8 cellular contexts compared by ENCODE assay signal in the genomic region with DNA sequence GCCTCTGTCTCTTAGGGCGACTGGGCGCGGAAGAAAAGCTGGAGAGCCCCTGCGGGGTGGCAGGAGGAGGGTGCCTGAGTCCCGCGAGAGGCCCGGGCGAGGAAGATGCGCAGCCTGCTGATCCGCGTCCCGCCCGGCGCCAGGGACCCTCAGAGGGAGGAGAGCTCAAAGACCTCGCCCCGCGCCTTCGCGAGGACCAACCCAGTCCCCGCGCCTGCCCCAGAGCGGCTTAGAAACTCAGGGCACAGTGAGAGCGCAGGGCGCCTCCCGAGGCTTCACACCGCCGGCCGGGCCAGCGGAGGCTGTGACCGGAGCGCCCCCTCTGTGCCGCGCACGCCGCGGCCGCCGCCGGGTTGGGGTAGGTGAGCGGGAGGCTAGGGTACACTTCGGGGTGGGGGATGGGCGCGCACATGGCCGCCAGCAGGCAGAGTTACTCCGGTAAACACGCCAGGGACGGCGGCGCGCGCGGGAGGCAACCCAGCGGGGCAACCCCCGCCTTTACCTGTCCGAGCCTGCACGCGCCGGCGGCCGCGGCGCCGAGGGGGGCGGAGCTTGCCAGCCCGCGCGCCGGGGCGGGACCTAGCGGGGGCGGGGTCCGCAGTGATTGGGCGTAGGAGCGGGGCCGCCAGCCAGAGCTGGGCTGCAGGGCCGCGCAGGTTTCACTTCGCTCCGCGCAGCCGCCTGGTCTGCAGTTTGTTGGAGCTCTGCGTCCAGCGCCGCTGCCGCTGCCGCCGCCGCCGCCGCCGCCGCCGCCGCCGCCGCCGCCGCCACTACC. TPM values are rescaled to one million over a fixed set of nuclear protein-coding genes. Genes with fewer than 3 reads are reported as not detected.
A peak's percentile ranks its signal among the peaks of the same experiment; 100 is the strongest.
DNase-seq lines count a peak whose midpoint lies in the region; ATAC-seq and TF ChIP-seq lines count a peak whose summit lies in the region.

A gene with protein sequence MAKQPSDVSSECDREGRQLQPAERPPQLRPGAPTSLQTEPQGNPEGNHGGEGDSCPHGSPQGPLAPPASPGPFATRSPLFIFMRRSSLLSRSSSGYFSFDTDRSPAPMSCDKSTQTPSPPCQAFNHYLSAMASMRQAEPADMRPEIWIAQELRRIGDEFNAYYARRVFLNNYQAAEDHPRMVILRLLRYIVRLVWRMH (plus strand): TSS at position 662 of the 775 bp plus-strand sequence. CDS start 2,832 bp downstream, outside the sequence.

- ATAC-seq in GM18907 (IDR thresholded peaks at IDR 0.05; ENCODE audit: unreplicated experiment) (peak; percentile 63), HG03139 (IDR thresholded peaks at IDR 0.05; ENCODE audit: unreplicated experiment) (peak; percentile 51)

- in situ Hi-C loops in mammary epithelial cell (cut with MboI; ENCODE audit: low sequenced_read_pairs in 2 of 2), result loop anchor here in 1 of 2 donors (25.0 kb wide), 1 partner anchor 567 kb away; no protein-coding TSS in a partner anchor

- peaks cover 15% of the 10 kb centered on the region for H3K36me3 ChIP-seq in WERI-Rb-1
- no peaks in the 10 kb centered on the region for H3K36me3 ChIP-seq in mammary epithelial cell (ENCODE audit: insufficient read depth, low read length)

- TF ChIP-seq CTCF in WERI-Rb-1 (IDR thresholded peaks at IDR 0.05; ENCODE audit: low read depth, low read length) (peak; percentile 39; the same call in 1 of the 2 replicates), mammary epithelial cell (conservative IDR thresholded peaks at IDR 0.05 in 1 of 2, IDR thresholded peaks at IDR 0.05 in 1 of 2; ENCODE audit: extremely low read depth in 1 of 2, insufficient read depth in 1 of 2, low read depth in 1 of 2, low read length in 2 of 2) (peak in 1 of 2 donors; percentile 26)

- peak within 1 kb of the TSS; percentile 81 for H3K9ac ChIP-seq in mammary epithelial cell (ENCODE audit: insufficient read depth, low read length)

- H3K27me3 ChIP-seq in WERI-Rb-1 (ENCODE audit: insufficient read depth, low read depth, severe bottlenecking) (peaks cover 50% of the 10 kb centered on the region), mammary epithelial cell (ENCODE audit: insufficient read depth, low read length) (no peaks in the 10 kb centered on the region)

- no peaks in the 10 kb centered on the region for H3K9me3 ChIP-seq in WERI-Rb-1 (ENCODE audit: severe bottlenecking)
- H3K9me3 ChIP-seq in mammary epithelial cell (replicated peaks; ENCODE audit: insufficient read depth, low read length), result no peaks in the 10 kb centered on the region

- H3K4me3 ChIP-seq in WERI-Rb-1 (ENCODE audit: low read depth, low read length) (peak within 1 kb of the TSS; percentile 58), mammary epithelial cell (replicated peaks in 1 of 3; ENCODE audit: insufficient read depth in 1 of 3, low read depth in 2 of 3, low read length in 3 of 3) (peak within 1 kb of the TSS; percentile 72 to 92 (median 78))

- dilution Hi-C loops in mammary epithelial cell (cut with HindIII; ENCODE audit: low sequenced_read_pairs), result no loop called here

- H3K27ac ChIP-seq in WERI-Rb-1 (peak within 1 kb of the TSS; percentile 53), mammary epithelial cell (ENCODE audit: insufficient read depth, low read depth, low read length) (peak within 1 kb of the TSS; percentile 81)

- peaks cover 35% of the 10 kb centered on the region for H3K79me2 ChIP-seq in mammary epithelial cell (ENCODE audit: insufficient read depth, low read length)

- H2AFZ ChIP-seq in mammary epithelial cell (ENCODE audit: low read depth, low read length), result peak within 1 kb of the TSS; percentile 99

- H3K4me1 ChIP-seq in mammary epithelial cell (ENCODE audit: insufficient read depth, low read length), result peaks cover 30% of the 10 kb centered on the region

- WGBS in mammary epithelial cell (ENCODE audit: low coverage, missing lambda C conversion rate), result 2% methylated on average over 11 of the region's 98 CpGs

- intact Hi-C loops in mammary epithelial cell (cut with micrococcal nuclease), result loop anchor here (1.0 to 5.0 kb wide), 3 partner anchors 37 to 549 kb away; no protein-coding TSS in a partner anchor

- peak; percentile 90 for DNase-seq in AG08395 (ENCODE audit: low spot score)
- peak; percentile 92 for DNase-seq in NCI-H2196 treated with DMSO at 0.1 percent for 48 hours (lab: John Stamatoyannopoulos, UW; ENCODE audit: unreplicated experiment)
- DNase-seq in WERI-Rb-1, result peak; percentile 87
- DNase-seq in mammary epithelial cell, result peak; percentile 89
- DNase-seq in inferior parietal cortex (ENCODE audit: extremely low spot score), result peak; percentile 75
- peak; percentile 84 to 85 for DNase-seq in stimulated activated CD4-positive, alpha-beta T cell treated with anti-CD3 and anti-CD28 coated beads, Interleukin-12 subunit alpha, Interleukin-12 subunit beta, amount 100 ng/mL, for 24 hours (ENCODE audit: low read depth in 2 of 2)

- no peaks in the 10 kb centered on the region for H4K20me1 ChIP-seq in mammary epithelial cell (ENCODE audit: insufficient read depth, low read length)

- BruUV-seq in mammary epithelial cell (replicated peaks; lab: Mats Ljungman, UMichigan), result no TSS peak

- CTCF ChIA-PET in mammary epithelial cell (lab: Charles Lee; ENCODE audit: low non-redundant PET), result interaction anchor here (0.8 kb wide), 1 partner anchor 590 kb away, joined by 4 read pairs; no protein-coding TSS in a partner anchor

- peak within 1 kb of the TSS; percentile 98 for H3K4me2 ChIP-seq in mammary epithelial cell (ENCODE audit: insufficient read depth, low read depth, low read length)

RNA-seq across cellular contexts. Expression of the gene that starts here (rescaled TPM):
- total RNA-seq in mammary epithelial cell, result 1 to 10 TPM; 7.3 to 9.7 TPM
- polyA plus RNA-seq in mammary epithelial cell, result 6.2 TPM
- 4.8 TPM for polyA minus RNA-seq in mammary epithelial cell

Comparison
In these comparisons a context has a peak if more than half of its experiments do, and no peak if none do; other contexts are left out.
1. Peak in every context shown above with its lines: DNase-seq, ATAC-seq, H3K4me3 ChIP-seq and H3K27ac ChIP-seq.